Comparison of ENCODE assay signal across 1 cellular context in genomic region chr17:32341857-32342602, GRCh38.
TF ChIP-seq lines count a peak whose summit lies in the region.

Gene C17orf75 (minus strand): TSS chr17:32342173. CDS start chr17:32342139, 34 bp downstream.

TF ChIP-seq in HepG2, 621 proteins besides CTCF, POLR2A, EP300 and RAD21 (continued from another document and continues in another):
- TF ChIP-seq PATZ1 (CRISPR knock-in tag; IDR thresholded peaks at IDR 0.05) (peak; percentile 92), ZFP36L2 (CRISPR knock-in tag; IDR thresholded peaks at IDR 0.05) (peak; percentile 79; the same call in 1 of the 2 replicates), ZNF160 (CRISPR knock-in tag; IDR thresholded peaks at IDR 0.05) (peak; percentile 86), HMGXB4 (CRISPR knock-in tag; IDR thresholded peaks at IDR 0.05; ENCODE audit: borderline replicate concordance in 1 of 2, low read depth in 1 of 2) (peak; percentile 90 to 96; a peak in 3 of 4 replicates), THAP11 (CRISPR knock-in tag; IDR thresholded peaks at IDR 0.05) (peak; percentile 95), ZNF616 (CRISPR knock-in tag; IDR thresholded peaks at IDR 0.05; ENCODE audit: low read depth) (peak; percentile 80; the same call in 1 of the 2 replicates), KLF16 (CRISPR knock-in tag; IDR thresholded peaks at IDR 0.05) (peak in 1 of 2 experiments; percentile 95; a peak in 2 of 4 replicates), ZNF329 (CRISPR knock-in tag; IDR thresholded peaks at IDR 0.05; ENCODE audit: low read depth) (peak; percentile 77; the same call in 1 of the 2 replicates), BCLAF1 (IDR thresholded peaks at IDR 0.05) (no peak), ZSCAN9 (CRISPR knock-in tag; IDR thresholded peaks at IDR 0.05; ENCODE audit: borderline replicate concordance) (peak; percentile 93; the same call in 1 of the 2 replicates), NONO (IDR thresholded peaks at IDR 0.05) (no peak), NONO (CRISPR knock-in tag; conservative IDR thresholded peaks at IDR 0.05) (peak; percentile 92), ZFY (CRISPR knock-in tag; IDR thresholded peaks at IDR 0.05) (peak; percentile 97), YY1 (IDR thresholded peaks at IDR 0.05; ENCODE audit: insufficient read depth, insufficient replicate concordance, low read depth, low read length) (peak; percentile 81), GABPB1 (CRISPR knock-in tag; IDR thresholded peaks at IDR 0.05) (peak; percentile 97), ZBTB42 (CRISPR knock-in tag; IDR thresholded peaks at IDR 0.05) (no peak), ZNF432 (CRISPR knock-in tag; IDR thresholded peaks at IDR 0.05; ENCODE audit: borderline replicate concordance) (no peak), SIX1 (CRISPR knock-in tag; IDR thresholded peaks at IDR 0.05; ENCODE audit: borderline replicate concordance) (peak; percentile 50), FLYWCH1 (CRISPR knock-in tag; IDR thresholded peaks at IDR 0.05) (no peak), ZBTB38 (CRISPR knock-in tag; IDR thresholded peaks at IDR 0.05) (peak; percentile 78; the same call in 1 of the 2 replicates), SP140L (CRISPR knock-in tag; IDR thresholded peaks at IDR 0.05; ENCODE audit: borderline replicate concordance) (peak; percentile 88; the same call in 1 of the 2 replicates), ZNF460 (CRISPR knock-in tag; IDR thresholded peaks at IDR 0.05; ENCODE audit: borderline replicate concordance) (peak; percentile 13; the same call in 1 of the 2 replicates), ZNF83 (CRISPR knock-in tag; IDR thresholded peaks at IDR 0.05; ENCODE audit: borderline replicate concordance) (no peak), MED8 (CRISPR knock-in tag; IDR thresholded peaks at IDR 0.05; ENCODE audit: insufficient replicate concordance) (peak; percentile 87), FOXP1 (IDR thresholded peaks at IDR 0.05) (no peak), FOXP1 (CRISPR knock-in tag; IDR thresholded peaks at IDR 0.05) (peak; percentile 49; the same call in 1 of the 2 replicates), MYNN (CRISPR knock-in tag; IDR thresholded peaks at IDR 0.05; ENCODE audit: low read depth) (no peak), SRSF1 (optimal IDR thresholded peaks at IDR 0.05; ENCODE audit: low read depth, low read length) (peak; percentile 55), BHLHE40 (IDR thresholded peaks at IDR 0.05; ENCODE audit: low read length) (peak; percentile 89), NFE2L2 (IDR thresholded peaks at IDR 0.05; ENCODE audit: low read length) (no peak), CCAR2 (optimal IDR thresholded peaks at IDR 0.05; ENCODE audit: low read depth, low read length) (peak; percentile 91), MIER2 (CRISPR knock-in tag; IDR thresholded peaks at IDR 0.05) (peak; percentile 78; the same call in 1 of the 2 replicates), TERF1 (CRISPR knock-in tag; IDR thresholded peaks at IDR 0.05) (0 out of 2 replicates have a peak, but pooled peaks have one; percentile 62), ZNF10 (CRISPR knock-in tag; IDR thresholded peaks at IDR 0.05; ENCODE audit: borderline replicate concordance, low read depth) (no peak), POGK (CRISPR knock-in tag; conservative IDR thresholded peaks at IDR 0.05) (peak; percentile 91), ZBTB7B (CRISPR knock-in tag; IDR thresholded peaks at IDR 0.05) (peak; percentile 82), ZNF710 (CRISPR knock-in tag; IDR thresholded peaks at IDR 0.05; ENCODE audit: borderline replicate concordance) (peak; percentile 86), KDM2A (CRISPR knock-in tag; IDR thresholded peaks at IDR 0.05; ENCODE audit: borderline replicate concordance, low read depth) (peak; percentile 99), NCOA5 (CRISPR knock-in tag; IDR thresholded peaks at IDR 0.05) (no peak), ZBED4 (CRISPR knock-in tag; IDR thresholded peaks at IDR 0.05; ENCODE audit: borderline replicate concordance) (peak; percentile 75), NKX3-1 (CRISPR knock-in tag; IDR thresholded peaks at IDR 0.05) (0 out of 2 replicates have a peak, but pooled peaks have one; percentile 55), SRY (CRISPR knock-in tag; IDR thresholded peaks at IDR 0.05) (peak; percentile 74; the same call in 1 of the 2 replicates), ZNF326 (CRISPR knock-in tag; IDR thresholded peaks at IDR 0.05; ENCODE audit: borderline replicate concordance) (0 out of 2 replicates have a peak, but pooled peaks have one; percentile 50), UBTF (CRISPR knock-in tag; IDR thresholded peaks at IDR 0.05) (peak; percentile 97)
